In genomic region chr3:185739264-185739701, GRCh38 we compare ENCODE assay signal across 25 cellular contexts.
A peak's percentile ranks its signal among the peaks of the same experiment; 100 is the strongest.
DNase-seq lines count a peak whose midpoint lies in the region; ATAC-seq, FAIRE-seq and TF ChIP-seq lines count a peak whose summit lies in the region.
"Had no signal": no experiment of that assay in that cellular context is flagged by ENCODE, and none has a peak within 500 bp of the region (broad histone marks: within the 10 kb centered on the region; RNA-seq: fewer than 3 reads in every experiment).

No MANE protein-coding gene starts in this region.

- H2BK5ac ChIP-seq in H1 (ENCODE audit: low read depth, low read length), result no peak overlapping the region

- DNase-seq in Caco-2, result peak; percentile 56
- no peak for DNase-seq in HFFc6
- DNase-seq in H1 (ENCODE audit: low read depth in 1 of 2, low spot score in 2 of 2), result no peak
- DNase-seq in neural progenitor cell (ENCODE audit: low spot score), result peak; percentile 29
- DNase-seq in stimulated activated CD4-positive, alpha-beta T cell treated with anti-CD3 and anti-CD28 coated beads, Interleukin-12 subunit alpha, Interleukin-12 subunit beta, amount 100 ng/mL, for 4 hours, result no peak
- no peak for DNase-seq in GM12891 (ENCODE audit: insufficient read length, low spot score)
- DNase-seq: activated CD4-positive, alpha-beta memory T cell treated with anti-CD3 and anti-CD28 coated beads for 36 hours; activated CD4-positive, CD25-positive, alpha-beta regulatory T cell; activated effector memory CD4-positive, alpha-beta T cell treated with Interleukin-2 at 50 U/mL for 16 hours; body of pancreas; colonic mucosa; effector memory CD8-positive, alpha-beta T cell; GF-D8; mammary epithelial cell; naive B cell; NCI-H1417 treated with DMSO at 0.1 percent for 48 hours; NCI-H510A treated with DMSO at 0.1 percent for 48 hours; ovary; stimulated activated CD8-positive, alpha-beta memory T cell treated with anti-CD3 and anti-CD28 coated beads, Interleukin-4, amount 100 ng/mL, for 48 hours; T1000 had no signal

- H3K4me3 ChIP-seq in Caco-2 (ENCODE audit: low read depth, low read length) (no peak overlapping the region), H1 (ENCODE audit: extremely low read depth in 1 of 4, insufficient read depth in 2 of 4, low read depth in 3 of 4, low read length in 4 of 4) (no peak overlapping the region), neural progenitor cell (no peak overlapping the region)
- H3K4me3 ChIP-seq: body of pancreas, colonic mucosa, ovary, right atrium auricular region had no signal

- no peak overlapping the region for H4K8ac ChIP-seq in H1 (ENCODE audit: extremely low read depth, insufficient read depth, low read length)

- H3K79me1 ChIP-seq in H1 (ENCODE audit: low read depth, low read length), result peaks cover 7% of the 10 kb centered on the region

- POLR2A ChIA-PET in Caco-2 (lab: Charles Lee), result no interaction called here
- POLR2A ChIA-PET in H1 (lab: Charles Lee; ENCODE audit: partially characterized antibody), result no interaction called here

- H3K27ac ChIP-seq in H1 (ENCODE audit: low read depth, low read length), result no peak overlapping the region
- H3K27ac ChIP-seq in neural progenitor cell, result peak overlapping the region; percentile 13
- H3K27ac ChIP-seq: body of pancreas, C4-2B, colonic mucosa, HL-60, ovary, right atrium auricular region had no signal

- CTCF ChIA-PET in Caco-2 (lab: Charles Lee), result interaction anchor here (0.6 to 2.7 kb wide), 2 partner anchors 29 to 79 kb away, joined by 3 to 9 read pairs; no protein-coding TSS in a partner anchor
- CTCF ChIA-PET in H1 (lab: Charles Lee; ENCODE audit: partially characterized antibody), result interaction anchor here (0.5 to 21.4 kb wide), 5 partner anchors 22 to 84 kb away, joined by 3 to 345 read pairs (median 3); no protein-coding TSS in a partner anchor

- intact Hi-C loops in Caco-2 (cut with micrococcal nuclease; ENCODE audit: unreplicated experiment), result no loop called here

- H2BK120ac ChIP-seq in H1 (replicated peaks; ENCODE audit: low read depth, low read length), result no peak overlapping the region

- no peaks in the 10 kb centered on the region for H3K9me3 Mint-ChIP-seq in Caco-2 (ENCODE audit: unreplicated experiment)
- H3K9me3 Mint-ChIP-seq in HFFc6, result no peaks in the 10 kb centered on the region
- H3K9me3 Mint-ChIP-seq in neural progenitor cell, result no peaks in the 10 kb centered on the region
- H3K9me3 Mint-ChIP-seq: activated CD4-positive, alpha-beta memory T cell treated with anti-CD3 and anti-CD28 coated beads for 36 hours; effector memory CD8-positive, alpha-beta T cell; naive B cell had no signal

- H3K9me3 ChIP-seq in Caco-2, result no peaks in the 10 kb centered on the region
- no peaks in the 10 kb centered on the region for H3K9me3 ChIP-seq in H1 (ENCODE audit: insufficient read depth in 2 of 2, low read depth in 1 of 2, low read length in 1 of 2)
- no peaks in the 10 kb centered on the region for H3K9me3 ChIP-seq in neural progenitor cell (ENCODE audit: low read depth)
- H3K9me3 ChIP-seq: body of pancreas, colonic mucosa, ovary, right atrium auricular region had no signal

- FAIRE-seq in H1 (lab: Jason Lieb, UNC) (no peak), GM12891 (lab: Jason Lieb, UNC) (no peak)

- no peak for TF ChIP-seq EP300 in H1 (IDR thresholded peaks at IDR 0.05; ENCODE audit: borderline replicate concordance in 1 of 2, low read depth in 2 of 2, low read length in 2 of 2)

- no peaks in the 10 kb centered on the region for H3K23me2 ChIP-seq in H1 (ENCODE audit: low read depth, low read length)

- no peak overlapping the region for H4K5ac ChIP-seq in H1 (ENCODE audit: insufficient read length, low read depth, low read length)

- H3K79me2 ChIP-seq in H1 (ENCODE audit: control insufficient read depth in 1 of 2, insufficient read depth in 2 of 2, low read length in 2 of 2), result peaks cover 19 to 94% of the 10 kb centered on the region in 2 experiments
- H3K79me2 ChIP-seq in neural progenitor cell (ENCODE audit: low read depth), result peaks cover 100% of the 10 kb centered on the region

- no peak overlapping the region for H3K23ac ChIP-seq in H1 (ENCODE audit: insufficient read length)

- 69% methylated on average over 5 of the region's 5 CpGs; no CpG with 5 or more reads in 1 of the 2 experiments for WGBS in H1 (ENCODE audit: extremely low coverage in 1 of 2, insufficient coverage in 1 of 2, insufficient read length in 1 of 2, insufficient replicate concordance in 2 of 2, low coverage in 1 of 2, low lambda C conversion rate in 2 of 2, missing lambda C conversion rate in 1 of 2), 2 experiments

- no TSS peak for BruUV-seq in Caco-2 (replicated peaks; lab: Mats Ljungman, UMichigan)

- H3K27me3 ChIP-seq in Caco-2 (replicated peaks; ENCODE audit: control insufficient read depth, insufficient read depth, low read length) (no peaks in the 10 kb centered on the region), H1 (replicated peaks in 1 of 4; ENCODE audit: control insufficient read depth in 3 of 4, extremely low read depth in 1 of 4, insufficient read depth in 3 of 4, low read length in 3 of 4) (no peaks in the 10 kb centered on the region), neural progenitor cell (no peaks in the 10 kb centered on the region)
- H3K27me3 ChIP-seq: body of pancreas, colonic mucosa, ovary, right atrium auricular region had no signal

- H3K27me3 Mint-ChIP-seq in Caco-2 (ENCODE audit: insufficient read depth, unreplicated experiment) (no peaks in the 10 kb centered on the region), HFFc6 (ENCODE audit: insufficient read depth) (no peaks in the 10 kb centered on the region), neural progenitor cell (ENCODE audit: insufficient read depth, low read depth) (no peaks in the 10 kb centered on the region)
- H3K27me3 Mint-ChIP-seq: naive B cell had no signal

- H3K18ac ChIP-seq in H1 (ENCODE audit: extremely low read depth, low read length), result no peak overlapping the region

- H3F3A ChIP-seq in neural progenitor cell (ENCODE audit: low read depth), result peaks cover 10% of the 10 kb centered on the region

- H3K4me1 ChIP-seq in Caco-2 (peaks cover 4% of the 10 kb centered on the region), H1 (replicated peaks in 1 of 4; ENCODE audit: control insufficient read depth in 3 of 4, insufficient read depth in 4 of 4, low read length in 3 of 4) (peaks cover 0 to 10% (median 2%) of the 10 kb centered on the region in 4 experiments; a peak in 5 of 7 replicates), neural progenitor cell (peaks cover 23% of the 10 kb centered on the region)
- H3K4me1 ChIP-seq: body of pancreas, colonic mucosa, right atrium auricular region had no signal

- H3K4me1 Mint-ChIP-seq in Caco-2 (ENCODE audit: low read depth, unreplicated experiment), result peaks cover 16% of the 10 kb centered on the region
- peaks cover 68% of the 10 kb centered on the region for H3K4me1 Mint-ChIP-seq in HFFc6 (ENCODE audit: low read depth)
- H3K4me1 Mint-ChIP-seq in neural progenitor cell, result peaks cover 22% of the 10 kb centered on the region

- no peak overlapping the region for H2BK15ac ChIP-seq in H1 (ENCODE audit: low read length)

- H3K4ac ChIP-seq in H1 (replicated peaks; ENCODE audit: insufficient read length, low read depth, low read length), result no peak overlapping the region

- ATAC-seq in GM18861 (IDR thresholded peaks at IDR 0.05; ENCODE audit: unreplicated experiment) (no peak), GM18867 (IDR thresholded peaks at IDR 0.05; ENCODE audit: unreplicated experiment) (no peak)
- ATAC-seq: body of pancreas; effector memory CD8-positive, alpha-beta T cell had no signal

- no peak overlapping the region for H2AK5ac ChIP-seq in H1 (ENCODE audit: low read depth, low read length)

- H3K14ac ChIP-seq in H1 (ENCODE audit: insufficient read length), result no peak overlapping the region

- H3K4me3 Mint-ChIP-seq in Caco-2 (ENCODE audit: unreplicated experiment) (peak overlapping the region; percentile 18), HFFc6 (peak overlapping the region; percentile 72), neural progenitor cell (no peak overlapping the region)
- H3K4me3 Mint-ChIP-seq: activated CD4-positive, alpha-beta memory T cell treated with anti-CD3 and anti-CD28 coated beads for 36 hours; effector memory CD8-positive, alpha-beta T cell; naive B cell had no signal

- no peak for TF ChIP-seq RAD21 in H1 (IDR thresholded peaks at IDR 0.05 in 1 of 2, conservative IDR thresholded peaks at IDR 0.05 in 1 of 2; ENCODE audit: low read depth in 2 of 2, low read length in 2 of 2)

- no peak overlapping the region for H2BK12ac ChIP-seq in H1 (ENCODE audit: low read depth, low read length)

- H3K36me3 Mint-ChIP-seq in Caco-2 (ENCODE audit: insufficient read depth, unreplicated experiment), result no peaks in the 10 kb centered on the region
- peaks cover 4% of the 10 kb centered on the region; the same call in 1 of the 2 replicates for H3K36me3 Mint-ChIP-seq in HFFc6 (ENCODE audit: low read depth)
- H3K36me3 Mint-ChIP-seq in neural progenitor cell, result no peaks in the 10 kb centered on the region
- H3K36me3 Mint-ChIP-seq: activated CD4-positive, alpha-beta memory T cell treated with anti-CD3 and anti-CD28 coated beads for 36 hours; naive B cell had no signal

- H3K4me2 ChIP-seq in H1 (ENCODE audit: insufficient read depth in 1 of 2, low read depth in 2 of 2, low read length in 2 of 2) (peak overlapping the region in 1 of 2 experiments; percentile 26; a peak in 1 of 4 replicates), neural progenitor cell (peak overlapping the region; percentile 38)

- H2AFZ ChIP-seq in H1 (ENCODE audit: low read length), result no peak overlapping the region
- no peak overlapping the region for H2AFZ ChIP-seq in neural progenitor cell (replicated peaks)

- no peaks in the 10 kb centered on the region for H3K36me3 ChIP-seq in Caco-2 (ENCODE audit: control insufficient read depth, insufficient read depth, low read length)
- H3K36me3 ChIP-seq in H1 (ENCODE audit: control insufficient read depth in 2 of 4, insufficient read depth in 4 of 4, low read length in 3 of 4), result no peaks in the 10 kb centered on the region
- H3K36me3 ChIP-seq in neural progenitor cell, result no peaks in the 10 kb centered on the region
- H3K36me3 ChIP-seq: colonic mucosa, ovary, right atrium auricular region had no signal

- no peak overlapping the region for H3K56ac ChIP-seq in H1 (replicated peaks; ENCODE audit: insufficient read length, low read depth, low read length)

- TF ChIP-seq POLR2A in H1 (IDR thresholded peaks at IDR 0.05; ENCODE audit: control extremely low read depth in 1 of 2, low read depth in 2 of 2, low read length in 2 of 2) (no peak), GM12891 (IDR thresholded peaks at IDR 0.05; ENCODE audit: low read depth, low read length) (no peak)

- TF ChIP-seq CTCF in Caco-2 (IDR thresholded peaks at IDR 0.05; ENCODE audit: insufficient read depth in 1 of 2, low read depth in 1 of 2, low read length in 1 of 2, severe bottlenecking in 1 of 2, unreplicated experiment in 1 of 2), result peak in 1 of 2 experiments; percentile 4
- TF ChIP-seq CTCF in HFFc6 (IDR thresholded peaks at IDR 0.05), result no peak
- TF ChIP-seq CTCF in H1 (IDR thresholded peaks at IDR 0.05; ENCODE audit: control extremely low read depth in 1 of 3, insufficient read depth in 1 of 3, low read depth in 1 of 3, low read length in 3 of 3), result no peak
- TF ChIP-seq CTCF in neural progenitor cell (IDR thresholded peaks at IDR 0.05), result no peak

- H2BK20ac ChIP-seq in H1 (ENCODE audit: low read length), result no peak overlapping the region

- H3K27ac Mint-ChIP-seq in Caco-2 (ENCODE audit: unreplicated experiment), result no peak overlapping the region
- H3K27ac Mint-ChIP-seq in HFFc6, result peak overlapping the region; percentile 79
- no peak overlapping the region for H3K27ac Mint-ChIP-seq in neural progenitor cell
- H3K27ac Mint-ChIP-seq: activated CD4-positive, alpha-beta memory T cell treated with anti-CD3 and anti-CD28 coated beads for 36 hours; effector memory CD8-positive, alpha-beta T cell had no signal

- H4K20me1 ChIP-seq in H1 (replicated peaks in 1 of 2; ENCODE audit: control insufficient read depth in 1 of 2, insufficient read depth in 2 of 2, low read length in 2 of 2), result peaks cover 12 to 18% of the 10 kb centered on the region in 2 experiments
- H4K20me1 ChIP-seq in neural progenitor cell (ENCODE audit: low read depth), result peaks cover 100% of the 10 kb centered on the region

- no peak overlapping the region for H3K9ac ChIP-seq in H1 (replicated peaks in 1 of 4; ENCODE audit: extremely low read depth in 1 of 4, low read depth in 3 of 4, low read length in 3 of 4)
- no peak overlapping the region for H3K9ac ChIP-seq in neural progenitor cell

- no peak overlapping the region for H4K91ac ChIP-seq in H1 (replicated peaks; ENCODE audit: insufficient read length, low read length)

Comparison
In these comparisons a context has a peak if more than half of its experiments do, and no peak if none do; other contexts are left out.
1. DNase-seq: peak in Caco-2 (2 of 2) and neural progenitor cell (single experiment); none in HFFc6 (single experiment), H1 (0 of 2), stimulated activated CD4-positive, alpha-beta T cell treated with anti-CD3 and anti-CD28 coated beads, Interleukin-12 subunit alpha, Interleukin-12 subunit beta, amount 100 ng/mL, for 4 hours (single experiment) and GM12891 (single experiment).